In the genomic region with DNA sequence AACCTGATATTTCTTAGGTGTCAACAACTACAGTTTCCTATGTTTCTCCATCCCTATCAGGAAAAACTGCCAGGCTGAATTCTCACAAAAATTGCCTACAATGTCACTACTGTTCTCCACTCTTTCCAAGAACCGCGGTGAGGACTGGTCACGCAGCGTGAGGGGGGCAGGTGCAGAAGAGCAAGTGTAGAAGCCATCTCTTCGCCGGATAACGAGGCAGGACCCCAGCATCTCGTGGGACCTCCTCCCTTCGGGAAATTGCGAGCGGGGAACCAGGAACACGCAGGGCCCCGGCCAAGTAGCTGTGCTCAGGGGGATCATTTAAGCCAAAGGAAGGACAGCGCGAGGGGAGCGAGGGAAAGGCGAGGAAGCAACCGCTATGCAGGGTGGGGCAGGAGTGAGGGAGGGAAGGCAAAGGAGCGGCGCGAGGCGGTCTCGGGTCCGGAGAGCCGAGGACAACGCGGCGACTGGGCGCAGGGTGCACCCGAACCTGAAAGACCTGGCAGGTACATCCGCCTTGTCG, we compare ENCODE assay signal across 8 cellular contexts. TPM values are rescaled to one million over a fixed set of nuclear protein-coding genes. Genes with fewer than 3 reads are reported as not detected.
A peak's percentile ranks its signal among the peaks of the same experiment; 100 is the strongest.
DNase-seq lines count a peak whose midpoint lies in the region; ATAC-seq and TF ChIP-seq lines count a peak whose summit lies in the region.

No MANE protein-coding gene starts in this region.

- H3K4me1 Mint-ChIP-seq in activated CD4-positive, alpha-beta T cell treated with anti-CD3 and anti-CD28 coated beads, Interleukin-2, amount 10 ng/mL, durations not matched to agents 24 days and 14 days: peaks cover 58% of the 10 kb centered on the region

- ATAC-seq in HG02571 (IDR thresholded peaks at IDR 0.05; ENCODE audit: unreplicated experiment) (peak; percentile 25), body of pancreas (peak; percentile 19), left colon (peak; percentile 51)

- peak overlapping the region; percentile 99 for H3K4me3 Mint-ChIP-seq in activated CD4-positive, alpha-beta T cell treated with anti-CD3 and anti-CD28 coated beads, Interleukin-2, amount 10 ng/mL, durations not matched to agents 24 days and 14 days

- H3K27me3 ChIP-seq in body of pancreas: no peaks in the 10 kb centered on the region

- peak overlapping the region; percentile 94 for H3K27ac Mint-ChIP-seq in activated CD4-positive, alpha-beta T cell treated with anti-CD3 and anti-CD28 coated beads, Interleukin-2, amount 10 ng/mL, durations not matched to agents 24 days and 14 days

- intact Hi-C loops in activated CD4-positive, alpha-beta T cell treated with anti-CD3 and anti-CD28 coated beads, Interleukin-2, amount 10 ng/mL, durations not matched to agents 24 days and 14 days (cut with micrococcal nuclease): loop anchor here (1.0 to 5.0 kb wide), 8 partner anchors 43 to 399 kb away; a partner anchor contains a TSS
- intact Hi-C loops in body of pancreas (cut with DNase I): loop anchor here (10.0 kb wide), 1 partner anchor 203 kb away; a partner anchor contains a TSS
- intact Hi-C loops in left colon (cut with DNase I, micrococcal nuclease): loop anchor here (10.0 kb wide), 2 partner anchors 183 to 413 kb away; a partner anchor contains a TSS

- peaks cover 11% of the 10 kb centered on the region for H3K27me3 Mint-ChIP-seq in activated CD4-positive, alpha-beta T cell treated with anti-CD3 and anti-CD28 coated beads, Interleukin-2, amount 10 ng/mL, durations not matched to agents 24 days and 14 days

- H3K36me3 ChIP-seq in body of pancreas (replicated peaks in 1 of 2; ENCODE audit: insufficient read depth in 1 of 2, low read depth in 2 of 2): no peaks in the 10 kb centered on the region

- TF ChIP-seq CTCF in body of pancreas (IDR thresholded peaks at IDR 0.05): no peak

- H3K4me1 ChIP-seq in body of pancreas: peaks cover 36% of the 10 kb centered on the region

- no peak for DNase-seq in activated CD4-positive, alpha-beta T cell treated with anti-CD3 and anti-CD28 coated beads, Interleukin-2, amount 10 ng/mL, durations not matched to agents 24 days and 14 days
- DNase-seq in activated CD4-positive, alpha-beta T cell treated with anti-CD3 and anti-CD28 coated beads for 4 hours: no peak
- DNase-seq in NCI-H146 treated with DMSO at 0.1 percent for 48 hours (lab: John Stamatoyannopoulos, UW; ENCODE audit: unreplicated experiment) (peak; percentile 38), body of pancreas (peak in 1 of 4 donors; percentile 31), left colon (peak in 1 of 2 donors; percentile 63), NOMO-1 treated with dmso at 0.1 percent for 144 hours (lab: John Stamatoyannopoulos, UW; ENCODE audit: unreplicated experiment) (no peak)

- no peaks in the 10 kb centered on the region for H3K9me3 Mint-ChIP-seq in activated CD4-positive, alpha-beta T cell treated with anti-CD3 and anti-CD28 coated beads, Interleukin-2, amount 10 ng/mL, durations not matched to agents 24 days and 14 days

- H3K9me3 ChIP-seq in body of pancreas: no peaks in the 10 kb centered on the region

- H3K36me3 Mint-ChIP-seq in activated CD4-positive, alpha-beta T cell treated with anti-CD3 and anti-CD28 coated beads, Interleukin-2, amount 10 ng/mL, durations not matched to agents 24 days and 14 days (ENCODE audit: low read depth): peaks cover 34% of the 10 kb centered on the region

- H3K4me3 ChIP-seq in body of pancreas: peak overlapping the region; percentile 50 to 79

- WGBS in body of pancreas, 2 donors: 0% methylated on average over 22 to 32 of the region's 32 CpGs

- no peak for TF ChIP-seq POLR2A in body of pancreas (IDR thresholded peaks at IDR 0.05)

- peak overlapping the region; percentile 83 to 96 (median 92) for H3K27ac ChIP-seq in body of pancreas
- H3K27ac ChIP-seq in temporal lobe (ENCODE audit: low read depth, low read length): peak overlapping the region; percentile 71

RNA-seq across cellular contexts. Expression of a gene that starts 0.6 kb away (rescaled TPM):
- total RNA-seq in activated CD4-positive, alpha-beta T cell treated with anti-CD3 and anti-CD28 coated beads, Interleukin-2, amount 10 ng/mL, durations not matched to agents 24 days and 14 days: 56.4 and 56.8 TPM in 2 replicates
- total RNA-seq in body of pancreas (10 to 100 TPM; 38.9 to 51.4 TPM), left colon (10 to 100 TPM; 44.5 to 53.4 TPM), temporal lobe (55.3 TPM)

RNA-seq across cellular contexts. Expression of a gene that starts 42.9 kb away (rescaled TPM):
- 115 and 117 TPM in 2 replicates for total RNA-seq in activated CD4-positive, alpha-beta T cell treated with anti-CD3 and anti-CD28 coated beads, Interleukin-2, amount 10 ng/mL, durations not matched to agents 24 days and 14 days
- 1 to 10 TPM; 1.8 to 4.0 TPM for total RNA-seq in body of pancreas
- 1 to 10 TPM in 1 of 2 donors, under 1 TPM in 1; 0.85 to 1.8 TPM for total RNA-seq in left colon
- total RNA-seq in temporal lobe: 0.25 TPM

Comparison
In these comparisons a context has a peak if more than half of its experiments do, and no peak if none do; other contexts are left out.
1. RNA of a gene that starts 42.9 kb away (total RNA-seq): 115 to 117 TPM in activated CD4-positive, alpha-beta T cell treated with anti-CD3 and anti-CD28 coated beads, Interleukin-2, amount 10 ng/mL, durations not matched to agents 24 days and 14 days; 1.8 to 4.0 TPM in body of pancreas, 0.85 to 1.8 TPM in left colon and 0.25 TPM in temporal lobe (single experiment); every median in the first group is over 10 times any median in the second.
2. Peak in every context shown above with its lines, with median percentiles within 50 percentile points of each other: ATAC-seq.